ENCODE assay signal across 10 cellular contexts in the genomic region with DNA sequence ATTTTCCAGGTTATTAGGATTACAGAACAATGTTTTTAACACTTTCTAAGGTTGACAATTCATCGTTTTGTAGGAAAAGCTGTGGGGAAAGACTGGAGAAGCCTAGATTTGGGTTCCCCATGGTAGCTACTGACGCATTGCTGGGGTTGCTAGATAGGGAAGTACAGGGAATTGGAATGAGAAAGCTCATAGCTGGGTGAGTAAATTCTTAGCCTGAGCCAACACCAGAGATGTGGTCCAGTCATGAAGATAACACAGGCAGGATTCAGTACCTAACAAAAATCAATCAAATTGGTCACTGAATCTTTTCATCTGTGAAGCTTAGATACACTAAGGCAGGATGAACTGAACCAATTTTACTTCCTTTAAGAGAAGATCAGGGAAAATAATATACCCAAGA. TPM values are rescaled to one million over a fixed set of nuclear protein-coding genes. Genes with fewer than 3 reads are reported as not detected.
"Had no signal": no experiment of that assay in that cellular context is flagged by ENCODE, and none has a peak within 500 bp of the region (broad histone marks: within the 10 kb centered on the region; RNA-seq: fewer than 3 reads in every experiment).

No MANE protein-coding gene starts in this region.

- H3K27ac ChIP-seq: GM23248, HL-60 had no signal

- H3K9ac ChIP-seq: GM23248 had no signal

- H3K36me3 ChIP-seq: HAP-1 had no signal

- H3K4me3 Mint-ChIP-seq: HFFc6 had no signal

- H3K9me3 ChIP-seq: HAP-1 had no signal

- H3K27ac Mint-ChIP-seq: HFFc6 had no signal

- H3K4me3 ChIP-seq: GM23248, HAP-1, K562 had no signal

- FAIRE-seq: K562 had no signal

- ATAC-seq: HCT116, K562 had no signal

- H3K4me1 ChIP-seq: HAP-1 had no signal

- H2AFZ ChIP-seq: GM23248 had no signal

- DNase-seq: GM23248, GOT3, H7, HFFc6, IMR-90, KG1 had no signal

RNA-seq across cellular contexts. Expression of a gene that starts 35.7 kb away (rescaled TPM):
- polyA plus RNA-seq: K562 had no signal
